20 cellular contexts compared by ENCODE assay signal in genomic region chr2:50181212-50181611, GRCh38.
DNase-seq lines count a peak whose midpoint lies in the region; ATAC-seq, FAIRE-seq and TF ChIP-seq lines count a peak whose summit lies in the region.
"Had no signal": no experiment of that assay in that cellular context is flagged by ENCODE, and none has a peak within 500 bp of the region (broad histone marks: within the 10 kb centered on the region; RNA-seq: fewer than 3 reads in every experiment).

No MANE protein-coding gene starts in this region.

- RAD21 ChIA-PET in HCT116 (lab: Charles Lee; ENCODE audit: low non-redundant PET in 1 of 2, low total read pairs in 2 of 2, uncharacterized antibody in 2 of 2, unreplicated experiment in 2 of 2): no interaction called here

- CTCF ChIA-PET in A549 (lab: Yijun Ruan, JAX) (no interaction called here), HCT116 (lab: Charles Lee) (no interaction called here)

- DNase-seq in A549 (ENCODE audit: low read depth in 1 of 2, low spot score in 1 of 2): peak in 1 of 2 experiments; percentile 1
- no peak for DNase-seq in HCT116 (ENCODE audit: low read depth, low spot score)
- DNase-seq in astrocyte of the hippocampus (ENCODE audit: low read depth, low spot score): peak; percentile 12
- peak; percentile 0 for DNase-seq in iris pigment epithelial cell (ENCODE audit: low read depth)
- no peak for DNase-seq in AG20443 (ENCODE audit: low spot score)
- no peak for DNase-seq in left colon
- no peak for DNase-seq in medulla oblongata (ENCODE audit: extremely low spot score)
- no peak for DNase-seq in heart right ventricle
- DNase-seq: CD4-positive, alpha-beta T cell; DMS79 treated with DMSO at 0.1 percent for 48 hours; GOT3; Karpas-422; NCI-H1436; NCI-H2227 treated with DMSO at 0.1 percent for 48 hours; NCI-H526 treated with DMSO at 0.1 percent for 48 hours; SHP77 had no signal

- TF ChIP-seq POLR2A in A549 (IDR thresholded peaks at IDR 0.05; ENCODE audit: low read length) (no peak), HCT116 (IDR thresholded peaks at IDR 0.05; ENCODE audit: borderline replicate concordance, extremely low read depth, insufficient read depth, insufficient read length) (no peak)

- H3K4me1 ChIP-seq in A549: no peaks in the 10 kb centered on the region
- H3K4me1 ChIP-seq in HCT116 (ENCODE audit: control insufficient read depth in 1 of 2, insufficient read depth in 2 of 2, low read length in 2 of 2): no peaks in the 10 kb centered on the region
- no peaks in the 10 kb centered on the region for H3K4me1 ChIP-seq in heart right ventricle

- BruUV-seq in HCT116 (replicated peaks; lab: Mats Ljungman, UMichigan): no TSS peak

- H3K9me3 ChIP-seq in A549 (no peaks in the 10 kb centered on the region), HCT116 (ENCODE audit: control insufficient read depth in 1 of 2, insufficient read depth in 1 of 2, low read depth in 1 of 2, low read length in 2 of 2) (no peaks in the 10 kb centered on the region; a peak in 2 of 4 replicates), heart right ventricle (peaks cover 0 to 6% (median 0%) of the 10 kb centered on the region in 11 donors)

- H3K36me3 ChIP-seq in HCT116 (ENCODE audit: control insufficient read depth in 1 of 2, insufficient read depth in 2 of 2, low read length in 2 of 2) (no peaks in the 10 kb centered on the region), heart right ventricle (no peaks in the 10 kb centered on the region)

- H3K27me3 ChIP-seq in HCT116 (ENCODE audit: insufficient read depth, low read length): no peaks in the 10 kb centered on the region
- no peaks in the 10 kb centered on the region for H3K27me3 ChIP-seq in heart right ventricle

- no peak for TF ChIP-seq EP300 in A549 (IDR thresholded peaks at IDR 0.05)

- POLR2A ChIA-PET in A549 (lab: Yijun Ruan, JAX) (no interaction called here), HCT116 (lab: Charles Lee) (no interaction called here)

- TF ChIP-seq RAD21 in A549 (conservative IDR thresholded peaks at IDR 0.05 in 1 of 2, IDR thresholded peaks at IDR 0.05 in 1 of 2): no peak
- no peak for TF ChIP-seq RAD21 in HCT116 (IDR thresholded peaks at IDR 0.05; ENCODE audit: low read depth)

- H3K9ac ChIP-seq in HCT116 (ENCODE audit: low read length): no peak overlapping the region

- H3K27ac ChIP-seq in A549: no peak overlapping the region
- no peak overlapping the region for H3K27ac ChIP-seq in HCT116 (ENCODE audit: low read depth, low read length)
- H3K27ac ChIP-seq in heart right ventricle: no peak overlapping the region

- H3K79me2 ChIP-seq in HCT116 (ENCODE audit: insufficient read depth, low read length): no peaks in the 10 kb centered on the region

- no peak for FAIRE-seq in A549 (lab: Jason Lieb, UNC)
- FAIRE-seq: A204.1, D721Med, G401.6 had no signal

- intact Hi-C loops in HCT116 (cut with micrococcal nuclease) (no loop called here), left colon (cut with DNase I, micrococcal nuclease) (no loop called here), heart right ventricle (cut with DNase I) (no loop called here)

- 5% methylated on average over 2 of the region's 2 CpGs for WGBS in A549 (ENCODE audit: missing lambda C conversion rate)
- 35 to 46% methylated on average over 2 of the region's 2 CpGs for WGBS in heart right ventricle, 2 donors

- H3K9me2 ChIP-seq in HCT116 (ENCODE audit: insufficient read depth): no peaks in the 10 kb centered on the region

- no peak for ATAC-seq in A549
- no peak for ATAC-seq in HCT116
- no peak for ATAC-seq in left colon
- ATAC-seq in heart right ventricle: no peak
- ATAC-seq: Panc1 had no signal

- H4K20me1 ChIP-seq in HCT116 (ENCODE audit: insufficient read depth): no peaks in the 10 kb centered on the region

- no peak overlapping the region for H2AFZ ChIP-seq in HCT116 (ENCODE audit: low read depth, low read length, poor library complexity, severe bottlenecking)

- no peak overlapping the region for H3K4me2 ChIP-seq in A549
- no peak overlapping the region for H3K4me2 ChIP-seq in HCT116 (ENCODE audit: low read length)

- H3K4me3 ChIP-seq in A549 (no peak overlapping the region), HCT116 (replicated peaks in 1 of 2; ENCODE audit: low read depth in 1 of 2, low read length in 2 of 2) (no peak overlapping the region), heart right ventricle (no peak overlapping the region)

- TF ChIP-seq CTCF in A549 (IDR thresholded peaks at IDR 0.05) (no peak), HCT116 (IDR thresholded peaks at IDR 0.05 in 2 of 3, conservative IDR thresholded peaks at IDR 0.05 in 1 of 3; ENCODE audit: borderline replicate concordance in 1 of 3, insufficient read depth in 1 of 3, low read depth in 2 of 3, low read length in 2 of 3) (no peak), heart right ventricle (IDR thresholded peaks at IDR 0.05) (no peak)

TF ChIP-seq in A549, 52 proteins besides CTCF, POLR2A, EP300 and RAD21:
- TF ChIP-seq CEBPB (IDR thresholded peaks at IDR 0.05): no peak
- peak; percentile 84 for TF ChIP-seq REST (IDR thresholded peaks at IDR 0.05)
- TF ChIP-seq RFX5 (IDR thresholded peaks at IDR 0.05): no peak
- no peak for TF ChIP-seq CBX2 (IDR thresholded peaks at IDR 0.05; ENCODE audit: borderline replicate concordance, low read depth)
- TF ChIP-seq JUN (IDR thresholded peaks at IDR 0.05): no peak
- no peak for TF ChIP-seq EHMT2 (IDR thresholded peaks at IDR 0.05; ENCODE audit: low read depth)

TF ChIP-seq in HCT116, 20 proteins besides CTCF, POLR2A, EP300 and RAD21:
- TF ChIP-seq REST (IDR thresholded peaks at IDR 0.05; ENCODE audit: low read depth): 0 out of 2 replicates have a peak, but pooled peaks have one; percentile 11
- no peak for TF ChIP-seq SRF (IDR thresholded peaks at IDR 0.05; ENCODE audit: low read depth)

Comparison
In these comparisons a context has a peak if more than half of its experiments do, and no peak if none do; other contexts are left out.
1. DNase-seq: peak in astrocyte of the hippocampus (single experiment) and iris pigment epithelial cell (single experiment); none in HCT116 (single experiment), AG20443 (single experiment), left colon (0 of 2), medulla oblongata (single experiment) and heart right ventricle (0 of 2).
2. Of the 6 proteins assayed by ChIP-seq in both A549 and HCT116: peak only in A549: none; only in HCT116: none; in both: REST; in neither: 5.